8 cellular contexts compared by ENCODE assay signal in genomic region chr2:39059366-39059952, GRCh38.
A peak's percentile ranks its signal among the peaks of the same experiment; 100 is the strongest.
DNase-seq lines count a peak whose midpoint lies in the region; ATAC-seq and TF ChIP-seq lines count a peak whose summit lies in the region.

No MANE protein-coding gene starts in this region.

- H3K27ac ChIP-seq in tibial artery: no peak overlapping the region

- no peak overlapping the region for H3K4me3 ChIP-seq in AG04449 (ENCODE audit: low read depth, low read length)
- no peak overlapping the region for H3K4me3 ChIP-seq in tibial artery

- intact Hi-C loops in tibial artery (cut with DNase I; ENCODE audit: low total_unique reads): loop anchor here (2.0 kb wide), 1 partner anchor 169 kb away; no protein-coding TSS in a partner anchor

- peaks cover 5% of the 10 kb centered on the region for H3K4me1 Mint-ChIP-seq in activated T-helper 17 cell treated with anti-CD3 and anti-CD28 coated beads, Interleukin-2, amount 50 U/mL, for 72 hours

- TF ChIP-seq CTCF in AG04449 (IDR thresholded peaks at IDR 0.05; ENCODE audit: insufficient read depth, low read length, missing control alignments) (peak; percentile 23), GM12873 (IDR thresholded peaks at IDR 0.05; ENCODE audit: insufficient read depth, low read depth, low read length, missing control alignments) (peak; percentile 29), tibial artery (IDR thresholded peaks at IDR 0.05) (peak; percentile 65 to 69)

- peak; percentile 38 for ATAC-seq in activated T-helper 17 cell treated with anti-CD3 and anti-CD28 coated beads, Interleukin-2, amount 50 U/mL, for 72 hours (replicated peaks)
- no peak for ATAC-seq in HG03039 (IDR thresholded peaks at IDR 0.05; ENCODE audit: unreplicated experiment)

- no peaks in the 10 kb centered on the region for H3K27me3 Mint-ChIP-seq in activated T-helper 17 cell treated with anti-CD3 and anti-CD28 coated beads, Interleukin-2, amount 50 U/mL, for 72 hours

- H3K4me1 ChIP-seq in tibial artery: no peaks in the 10 kb centered on the region

- POLR2A ChIA-PET in AG04449 (lab: Yijun Ruan, JAX): no interaction called here

- no peaks in the 10 kb centered on the region for H3K9me3 Mint-ChIP-seq in activated T-helper 17 cell treated with anti-CD3 and anti-CD28 coated beads, Interleukin-2, amount 50 U/mL, for 72 hours

- H3K36me3 Mint-ChIP-seq in activated T-helper 17 cell treated with anti-CD3 and anti-CD28 coated beads, Interleukin-2, amount 50 U/mL, for 72 hours (ENCODE audit: low read depth): peaks cover 78% of the 10 kb centered on the region

- DNase-seq in AG04449 (ENCODE audit: low read depth, low spot score) (no peak), NCI-H2107 (lab: John Stamatoyannopoulos, UW) (peak; percentile 10), iPS-NIHi11 (ENCODE audit: low spot score) (peak; percentile 14), tibial artery (no peak)
- no peak for DNase-seq in stimulated activated CD4-positive, alpha-beta T cell treated with anti-CD3 and anti-CD28 coated beads, Interleukin-12 subunit alpha, Interleukin-12 subunit beta, amount 100 ng/mL, for 4 hours

- no peaks in the 10 kb centered on the region for H3K9me3 ChIP-seq in tibial artery

- H3K27me3 ChIP-seq in tibial artery: no peaks in the 10 kb centered on the region

- CTCF ChIA-PET in AG04449 (lab: Yijun Ruan, JAX): interaction anchor here (0.8 to 17.1 kb wide), 36 partner anchors 9 to 639 kb away, joined by 3 to 484 read pairs (median 4); partner anchors contain the start of gene SOS1

- peaks cover 0 to 13% (median 5%) of the 10 kb centered on the region in 3 donors for H3K36me3 ChIP-seq in tibial artery

- peak overlapping the region; percentile 58 for H3K27ac Mint-ChIP-seq in activated T-helper 17 cell treated with anti-CD3 and anti-CD28 coated beads, Interleukin-2, amount 50 U/mL, for 72 hours

- H3K4me3 Mint-ChIP-seq in activated T-helper 17 cell treated with anti-CD3 and anti-CD28 coated beads, Interleukin-2, amount 50 U/mL, for 72 hours: no peak overlapping the region

Comparison
In these comparisons a context has a peak if more than half of its experiments do, and no peak if none do; other contexts are left out.
1. DNase-seq: peak in NCI-H2107 (single experiment) and iPS-NIHi11 (single experiment); none in AG04449 (single experiment), tibial artery (0 of 2) and stimulated activated CD4-positive, alpha-beta T cell treated with anti-CD3 and anti-CD28 coated beads, Interleukin-12 subunit alpha, Interleukin-12 subunit beta, amount 100 ng/mL, for 4 hours (single experiment).
2. Peak in every context shown above with its lines, with median percentiles within 50 percentile points of each other: CTCF ChIP-seq.